ENCODE assay signal across 8 cellular contexts in genomic region chr3:47420511-47421484, GRCh38. TPM values are rescaled to one million over a fixed set of nuclear protein-coding genes. Genes with fewer than 3 reads are reported as not detected.
A peak's percentile ranks its signal among the peaks of the same experiment; 100 is the strongest.
DNase-seq lines count a peak whose midpoint lies in the region; ATAC-seq and TF ChIP-seq lines count a peak whose summit lies in the region.

No MANE protein-coding gene starts in this region.

- CTCF ChIA-PET in Caco-2 (lab: Charles Lee), result interaction anchor here (0.5 to 2.3 kb wide), 22 partner anchors 13 to 183 kb away, joined by 3 to 42 read pairs (median 5); partner anchors contain the start of genes PTPN23 and SCAP
- CTCF ChIA-PET in RWPE1 (lab: Yijun Ruan, JAX), result interaction anchor here (0.5 to 2.3 kb wide), 5 partner anchors 8 to 72 kb away, joined by 3 to 14 read pairs (median 4); partner anchors contain the start of gene SCAP

- H3K27ac ChIP-seq in RWPE1, result peak overlapping the region; percentile 78
- H3K27ac ChIP-seq in foreskin keratinocyte, result no peak overlapping the region
- peak overlapping the region; percentile 78 for H3K27ac ChIP-seq in neutrophil

- ATAC-seq in GM21381 (IDR thresholded peaks at IDR 0.05; ENCODE audit: unreplicated experiment) (peak; percentile 86), foreskin keratinocyte (peak; percentile 76)

- BruUV-seq in Caco-2 (replicated peaks; lab: Mats Ljungman, UMichigan), result no TSS peak

- peaks cover 17% of the 10 kb centered on the region for H3K4me1 Mint-ChIP-seq in Caco-2 (ENCODE audit: low read depth, unreplicated experiment)

- intact Hi-C loops in Caco-2 (cut with micrococcal nuclease; ENCODE audit: unreplicated experiment), result loop anchor here (1.0 kb wide), 4 partner anchors 23 to 369 kb away; partner anchors contain the start of gene ELP6

- POLR2A ChIA-PET in Caco-2 (lab: Charles Lee) (interaction anchor here (0.6 to 1.0 kb wide), 2 partner anchors 8 to 360 kb away, joined by 3 read pairs; no protein-coding TSS in a partner anchor), RWPE1 (lab: Yijun Ruan, JAX; ENCODE audit: low non-redundant PET) (no interaction called here)

- no peaks in the 10 kb centered on the region for H3K9me3 Mint-ChIP-seq in Caco-2 (ENCODE audit: unreplicated experiment)

- H3K36me3 ChIP-seq in Caco-2 (ENCODE audit: control insufficient read depth, insufficient read depth, low read length) (peaks cover 11% of the 10 kb centered on the region), neutrophil (peaks cover 89% of the 10 kb centered on the region)

- H3K27me3 ChIP-seq in Caco-2 (replicated peaks; ENCODE audit: control insufficient read depth, insufficient read depth, low read length) (no peaks in the 10 kb centered on the region), foreskin keratinocyte (no peaks in the 10 kb centered on the region), neutrophil (no peaks in the 10 kb centered on the region)

- no peaks in the 10 kb centered on the region for H3K27me3 Mint-ChIP-seq in Caco-2 (ENCODE audit: insufficient read depth, unreplicated experiment)

- TF ChIP-seq CTCF in Caco-2 (IDR thresholded peaks at IDR 0.05; ENCODE audit: insufficient read depth in 1 of 2, low read depth in 1 of 2, low read length in 1 of 2, severe bottlenecking in 1 of 2, unreplicated experiment in 1 of 2), result peak; percentile 87 to 96
- TF ChIP-seq CTCF in RWPE1 (conservative IDR thresholded peaks at IDR 0.05; ENCODE audit: low read depth), result peak; percentile 87
- peak; percentile 96 for TF ChIP-seq CTCF in foreskin keratinocyte (conservative IDR thresholded peaks at IDR 0.05)
- peak; percentile 97 for TF ChIP-seq CTCF in neutrophil (IDR thresholded peaks at IDR 0.05)

- H3K4me3 ChIP-seq in Caco-2 (ENCODE audit: low read depth, low read length), result no peak overlapping the region
- H3K4me3 ChIP-seq in neutrophil (ENCODE audit: low read depth in 1 of 2, low read length in 1 of 2), result peak overlapping the region; percentile 22 to 55

- H3K27ac Mint-ChIP-seq in Caco-2 (ENCODE audit: unreplicated experiment), result peak overlapping the region; percentile 45

- peak; percentile 81 for TF ChIP-seq RAD21 in Ishikawa (IDR thresholded peaks at IDR 0.05; ENCODE audit: low read depth)

- H3K36me3 Mint-ChIP-seq in Caco-2 (ENCODE audit: insufficient read depth, unreplicated experiment), result peaks cover 84% of the 10 kb centered on the region

- no peak overlapping the region for H3K4me3 Mint-ChIP-seq in Caco-2 (ENCODE audit: unreplicated experiment)

- H3K9me3 ChIP-seq in Caco-2, result no peaks in the 10 kb centered on the region
- no peaks in the 10 kb centered on the region for H3K9me3 ChIP-seq in neutrophil

- TF ChIP-seq EP300 in Ishikawa (IDR thresholded peaks at IDR 0.05; ENCODE audit: borderline replicate concordance), result no peak

- H3K4me1 ChIP-seq in Caco-2, result peaks cover 8% of the 10 kb centered on the region
- H3K4me1 ChIP-seq in foreskin keratinocyte, result no peaks in the 10 kb centered on the region
- H3K4me1 ChIP-seq in neutrophil (ENCODE audit: control insufficient read depth in 1 of 2, insufficient read depth in 1 of 2, low read depth in 1 of 2, low read length in 1 of 2), result peaks cover 24 to 25% of the 10 kb centered on the region in 2 experiments

- DNase-seq in Caco-2 (peak; percentile 84 to 91), RWPE1 (ENCODE audit: low spot score) (peak; percentile 72), foreskin keratinocyte (peak; percentile 58 to 74), stromal cell of bone marrow (ENCODE audit: low read depth) (peak; percentile 79)
- peak; percentile 79 for DNase-seq in activated effector memory CD4-positive, alpha-beta T cell treated with Interleukin-2 at 50 U/mL for 16 hours

TF ChIP-seq in Ishikawa, 13 proteins besides CTCF, POLR2A, EP300 and RAD21:
- TF ChIP-seq TCF12 (IDR thresholded peaks at IDR 0.05; ENCODE audit: low read depth) (no peak), FOXM1 (IDR thresholded peaks at IDR 0.05; ENCODE audit: borderline replicate concordance, low read depth) (no peak), EGR1 (IDR thresholded peaks at IDR 0.05) (no peak), CEBPB (IDR thresholded peaks at IDR 0.05) (no peak), NFIC (IDR thresholded peaks at IDR 0.05) (no peak), ZBTB7A (IDR thresholded peaks at IDR 0.05; ENCODE audit: low read depth) (no peak), TEAD4 (IDR thresholded peaks at IDR 0.05) (peak; percentile 97), YY1 (IDR thresholded peaks at IDR 0.05; ENCODE audit: low read depth) (no peak), MAX (IDR thresholded peaks at IDR 0.05) (0 out of 2 replicates have a peak, but pooled peaks have one; percentile 31), USF1 (IDR thresholded peaks at IDR 0.05) (peak; percentile 15; the same call in 1 of the 2 replicates), CREB1 (IDR thresholded peaks at IDR 0.05; ENCODE audit: low read depth) (no peak), REST (IDR thresholded peaks at IDR 0.05; ENCODE audit: low read depth) (no peak), TAF1 (IDR thresholded peaks at IDR 0.05; ENCODE audit: low read depth) (no peak)

RNA-seq across cellular contexts. Expression of gene PTPN23, which starts 40.0 kb away (rescaled TPM):
- total RNA-seq in Caco-2 (2022) (46.8 and 49.6 TPM in 2 replicates), foreskin keratinocyte (16.0 and 18.0 TPM in 2 replicates)
- polyA plus RNA-seq in foreskin keratinocyte, result 15.4 and 16.5 TPM in 2 replicates

RNA-seq across cellular contexts. Expression of gene SCAP, which starts 54.9 kb away (rescaled TPM):
- total RNA-seq in Caco-2 (2022), result 104 and 115 TPM in 2 replicates
- 50.5 and 54.7 TPM in 2 replicates for total RNA-seq in foreskin keratinocyte
- 33.0 and 36.2 TPM in 2 replicates for polyA plus RNA-seq in foreskin keratinocyte
